In the genomic region with DNA sequence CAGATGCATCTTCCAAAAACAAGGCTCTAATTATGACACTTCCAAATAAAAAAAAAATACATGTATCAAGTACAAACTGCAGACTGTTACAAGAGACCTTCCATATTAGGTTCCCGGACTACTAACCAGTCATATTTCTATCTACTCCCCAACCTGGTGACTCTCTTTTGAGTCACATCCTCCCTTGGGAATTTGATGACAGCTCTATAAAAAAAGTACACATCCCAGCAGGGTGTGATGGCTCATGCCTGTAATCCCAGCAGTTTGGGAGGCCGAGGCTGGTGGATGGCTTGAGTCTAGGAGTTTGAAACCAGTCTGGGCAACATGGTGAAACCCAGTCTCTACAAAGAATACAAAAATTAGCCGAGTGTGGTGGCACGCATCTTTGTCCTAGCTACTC, we compare ENCODE assay signal across 14 cellular contexts. TPM values are rescaled to one million over a fixed set of nuclear protein-coding genes. Genes with fewer than 3 reads are reported as not detected.
A peak's percentile ranks its signal among the peaks of the same experiment; 100 is the strongest.
DNase-seq lines count a peak whose midpoint lies in the region; ATAC-seq and TF ChIP-seq lines count a peak whose summit lies in the region.
"Had no signal": no experiment of that assay in that cellular context is flagged by ENCODE, and none has a peak within 500 bp of the region (broad histone marks: within the 10 kb centered on the region; RNA-seq: fewer than 3 reads in every experiment).

No MANE protein-coding gene starts in this region.

- no peak for ATAC-seq in GM21447 (IDR thresholded peaks at IDR 0.05; ENCODE audit: unreplicated experiment)
- ATAC-seq: activated CD8-positive, alpha-beta memory T cell treated with anti-CD3 and anti-CD28 coated beads, Interleukin-2, amount 10 ng/mL, durations not matched to agents 7 days and 5 days; effector memory CD8-positive, alpha-beta T cell had no signal

- DNase-seq in HK-2 (ENCODE audit: unreplicated experiment), result peak; percentile 23
- peak; percentile 4 for DNase-seq in T1000 (lab: John Stamatoyannopoulos, UW)
- peak; percentile 67 for DNase-seq in fibroblast of the aortic adventitia (ENCODE audit: low read depth)
- no peak for DNase-seq in NCI-H2171 (lab: John Stamatoyannopoulos, UW)
- no peak for DNase-seq in mesenteric fat pad (ENCODE audit: low spot score)
- DNase-seq in activated CD4-positive, alpha-beta T cell treated with anti-CD3 and anti-CD28 coated beads for 1 hour, result no peak
- DNase-seq: activated CD8-positive, alpha-beta memory T cell treated with anti-CD3 and anti-CD28 coated beads, Interleukin-2, amount 10 ng/mL, durations not matched to agents 7 days and 5 days; activated naive CD8-positive, alpha-beta T cell treated with anti-CD3 and anti-CD28 coated beads for 36 hours; effector memory CD8-positive, alpha-beta T cell; H7; KG1; substantia nigra had no signal

- no peak for TF ChIP-seq CTCF in fibroblast of the aortic adventitia (IDR thresholded peaks at IDR 0.05; ENCODE audit: insufficient read depth, low read length)

- no peak overlapping the region for H3K4me3 ChIP-seq in fibroblast of the aortic adventitia (ENCODE audit: low read depth, low read length)

RNA-seq across cellular contexts. Expression of a gene that starts 14.9 kb away (rescaled TPM):
- total RNA-seq in fibroblast of the aortic adventitia (ENCODE audit: low replicate concordance), result 8.6 and 25.0 TPM in 2 replicates
- 31.2 TPM for total RNA-seq in mesenteric fat pad

RNA-seq across cellular contexts. Expression of a gene that starts 40.0 kb away (rescaled TPM):
- not detected in 2 replicates for total RNA-seq in fibroblast of the aortic adventitia (ENCODE audit: low replicate concordance)
- not detected for total RNA-seq in mesenteric fat pad
- total RNA-seq: activated CD8-positive, alpha-beta memory T cell treated with anti-CD3 and anti-CD28 coated beads, Interleukin-2, amount 10 ng/mL, durations not matched to agents 7 days and 5 days; activated naive CD8-positive, alpha-beta T cell treated with anti-CD3 and anti-CD28 coated beads for 36 hours; H7; mononuclear cell had no signal

Comparison
In these comparisons a context has a peak if more than half of its experiments do, and no peak if none do; other contexts are left out.
1. DNase-seq: peak in HK-2 (single experiment), T1000 (single experiment) and fibroblast of the aortic adventitia (single experiment); none in NCI-H2171 (single experiment), mesenteric fat pad (single experiment) and activated CD4-positive, alpha-beta T cell treated with anti-CD3 and anti-CD28 coated beads for 1 hour (single experiment).